ENCODE assay signal across 9 cellular contexts in the genomic region with DNA sequence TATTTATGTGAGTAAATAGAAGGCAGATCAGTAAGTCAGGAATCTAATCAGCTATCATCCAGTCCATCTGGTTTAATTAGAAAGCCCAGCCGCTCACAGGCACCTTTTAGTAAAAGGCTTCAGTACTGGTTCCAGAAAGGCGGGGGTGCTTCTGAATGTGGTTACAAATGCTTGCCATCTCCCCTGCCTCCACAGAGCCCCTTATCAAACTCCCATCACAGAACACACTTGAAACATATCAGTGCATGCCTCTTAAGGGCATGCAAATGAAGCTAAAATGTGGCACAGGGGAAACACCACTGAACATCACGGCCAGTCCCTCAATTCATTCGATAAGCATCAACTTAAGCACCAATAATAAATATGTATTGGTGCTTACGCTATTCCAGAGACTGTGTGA.
"Had no signal": no experiment of that assay in that cellular context is flagged by ENCODE, and none has a peak within 500 bp of the region (broad histone marks: within the 10 kb centered on the region; RNA-seq: fewer than 3 reads in every experiment).

No MANE protein-coding gene starts in this region.

- H3K4me1 ChIP-seq: HAP-1 had no signal

- H3K36me3 ChIP-seq: HAP-1 had no signal

- ATAC-seq: HCT116, HepG2, K562 had no signal

- H2AFZ ChIP-seq: GM23248 had no signal

- H3K9ac ChIP-seq: GM23248 had no signal

- H3K9me3 ChIP-seq: HAP-1 had no signal

- H3K4me3 ChIP-seq: GM23248, HAP-1, K562 had no signal

- H3K27ac ChIP-seq: GM23248, HL-60 had no signal

- DNase-seq: GM23248, GOT3, H7, HFFc6 had no signal
